ENCODE assay signal across 12 cellular contexts in the genomic region with DNA sequence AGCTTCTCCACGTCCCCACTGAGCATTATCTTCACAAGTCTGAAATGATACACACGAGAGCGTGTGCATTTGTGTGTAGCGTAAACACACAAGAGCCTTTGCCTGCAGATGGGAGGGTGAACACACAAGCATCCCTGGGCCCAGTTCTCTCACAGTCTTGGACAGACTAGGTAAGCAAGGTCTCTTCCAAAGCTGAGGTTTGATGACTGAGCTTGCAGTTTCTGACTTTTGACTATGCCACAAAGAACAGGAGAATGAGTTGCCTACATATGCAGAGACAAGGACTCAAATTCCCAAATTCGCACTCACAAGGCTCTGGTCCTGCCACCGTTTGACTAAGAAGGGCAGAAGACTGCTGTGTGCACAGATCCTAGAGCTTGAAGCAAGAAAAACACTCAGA. TPM values are rescaled to one million over a fixed set of nuclear protein-coding genes. Genes with fewer than 3 reads are reported as not detected.
A peak's percentile ranks its signal among the peaks of the same experiment; 100 is the strongest.
DNase-seq lines count a peak whose midpoint lies in the region; ATAC-seq, FAIRE-seq and TF ChIP-seq lines count a peak whose summit lies in the region.
"Had no signal": no experiment of that assay in that cellular context is flagged by ENCODE, and none has a peak within 500 bp of the region (broad histone marks: within the 10 kb centered on the region; RNA-seq: fewer than 3 reads in every experiment).

No MANE protein-coding gene starts in this region.

- no peak for DNase-seq in activated CD8-positive, alpha-beta memory T cell treated with anti-CD3 and anti-CD28 coated beads, Interleukin-2, amount 10 ng/mL, durations not matched to agents 7 days and 5 days
- DNase-seq in activated CD8-positive, alpha-beta memory T cell treated with anti-CD3 and anti-CD28 coated beads, Interleukin-2, amount 50 U/mL, for 4 hours, result no peak
- DNase-seq in K562 (ENCODE audit: extremely low read depth in 1 of 4, low spot score in 3 of 4), result no peak
- no peak for DNase-seq in stomach
- DNase-seq in NCI-H2081 treated with DMSO at 0.1 percent for 48 hours (lab: John Stamatoyannopoulos, UW), result no peak
- no peak for DNase-seq in islet precursor cell
- DNase-seq: GOT3, NCI-H2029 treated with DMSO at 0.1 percent for 48 hours, SJCRH30, transverse colon had no signal

- BruUV-seq in K562 (replicated peaks; lab: Mats Ljungman, UMichigan), result no TSS peak

- peaks cover 53% of the 10 kb centered on the region for H3K36me3 Mint-ChIP-seq in activated CD8-positive, alpha-beta memory T cell treated with anti-CD3 and anti-CD28 coated beads, Interleukin-2, amount 10 ng/mL, durations not matched to agents 7 days and 5 days

- peaks cover 7% of the 10 kb centered on the region; the same call in 2 of the 3 replicates for H3K79me2 ChIP-seq in K562 (ENCODE audit: control insufficient read depth, insufficient read depth, low read length)

- CTCF ChIA-PET in activated CD8-positive, alpha-beta memory T cell treated with anti-CD3 and anti-CD28 coated beads, Interleukin-2, amount 10 ng/mL, durations not matched to agents 7 days and 5 days (lab: Charles Lee), result interaction anchor here (0.7 to 8.0 kb wide), 22 partner anchors 8 to 158 kb away, joined by 3 to 106 read pairs (median 6); no protein-coding TSS in a partner anchor
- CTCF ChIA-PET in K562 (lab: Yijun Ruan, JAX; ENCODE audit: low intra/inter-chr PET ratio), result interaction anchor here (0.7 kb wide), 1 partner anchor 1528 kb away, joined by 3 read pairs; no protein-coding TSS in a partner anchor

- H3K9me3 ChIP-seq in K562 (replicated peaks; ENCODE audit: control insufficient read depth, insufficient read depth, low read depth, low read length) (no peaks in the 10 kb centered on the region), stomach (no peaks in the 10 kb centered on the region)
- H3K9me3 ChIP-seq: SJCRH30, transverse colon had no signal

- POLR2A ChIA-PET in K562 (lab: Yijun Ruan, JAX), result interaction anchor here (1.0 to 3.2 kb wide), 3 partner anchors 13 to 29 kb away, joined by 3 to 14 read pairs (median 5); no protein-coding TSS in a partner anchor

- peak; percentile 29 for ATAC-seq in activated CD8-positive, alpha-beta memory T cell treated with anti-CD3 and anti-CD28 coated beads, Interleukin-2, amount 10 ng/mL, durations not matched to agents 7 days and 5 days
- ATAC-seq in HG02885 (IDR thresholded peaks at IDR 0.05; ENCODE audit: poor library complexity, unreplicated experiment) (peak; percentile 10), K562 (no peak), HG03520 (IDR thresholded peaks at IDR 0.05; ENCODE audit: unreplicated experiment) (no peak)

- no peak for TF ChIP-seq EP300 in K562 (IDR thresholded peaks at IDR 0.05; ENCODE audit: low read length)
- TF ChIP-seq EP300 in stomach (IDR thresholded peaks at IDR 0.05), result no peak

- H3K4me1 Mint-ChIP-seq in activated CD8-positive, alpha-beta memory T cell treated with anti-CD3 and anti-CD28 coated beads, Interleukin-2, amount 10 ng/mL, durations not matched to agents 7 days and 5 days, result peaks cover 88% of the 10 kb centered on the region

- no peak overlapping the region for H3K4me3 Mint-ChIP-seq in activated CD8-positive, alpha-beta memory T cell treated with anti-CD3 and anti-CD28 coated beads, Interleukin-2, amount 10 ng/mL, durations not matched to agents 7 days and 5 days

- 84% methylated on average over 6 of the region's 6 CpGs for WGBS in K562 (ENCODE audit: insufficient coverage, low coverage, missing lambda C conversion rate)
- WGBS in stomach, 5 donors, result 82 to 88% (median 85%) methylated on average over 6 of the region's 6 CpGs

- peak overlapping the region; percentile 33; the same call in 1 of the 3 replicates for H3K27ac ChIP-seq in K562 (ENCODE audit: extremely low read depth, low read depth, low read length)
- peak overlapping the region in 3 of 5 donors; percentile 9 to 78 (median 52) for H3K27ac ChIP-seq in stomach
- H3K27ac ChIP-seq: SJCRH30 had no signal

- TF ChIP-seq CTCF in K562 (IDR thresholded peaks at IDR 0.05 in 2 of 3, conservative IDR thresholded peaks at IDR 0.05 in 1 of 3; ENCODE audit: insufficient read depth in 2 of 3, low read depth in 1 of 3, low read length in 3 of 3) (no peak), stomach (IDR thresholded peaks at IDR 0.05) (no peak)

- H3K9ac ChIP-seq in K562 (ENCODE audit: insufficient read depth in 1 of 2, low read depth in 2 of 2, low read length in 2 of 2), result peak overlapping the region in 1 of 2 experiments; percentile 59; a peak in 2 of 4 replicates

- no peak overlapping the region for H3K4me3 ChIP-seq in K562
- H3K4me3 ChIP-seq in stomach, result no peak overlapping the region
- H3K4me3 ChIP-seq: SJCRH30, transverse colon had no signal

- no peaks in the 10 kb centered on the region for H3K9me3 Mint-ChIP-seq in activated CD8-positive, alpha-beta memory T cell treated with anti-CD3 and anti-CD28 coated beads, Interleukin-2, amount 10 ng/mL, durations not matched to agents 7 days and 5 days (ENCODE audit: low read depth)

- H4K20me1 ChIP-seq in K562 (replicated peaks; ENCODE audit: control insufficient read depth, insufficient read depth, low read length), result no peaks in the 10 kb centered on the region

- no peaks in the 10 kb centered on the region for H3K27me3 ChIP-seq in K562 (ENCODE audit: control insufficient read depth in 2 of 2, insufficient read depth in 2 of 2, low read length in 2 of 2)
- no peaks in the 10 kb centered on the region for H3K27me3 ChIP-seq in stomach
- H3K27me3 ChIP-seq: SJCRH30, transverse colon had no signal

- no peak overlapping the region for H2AFZ ChIP-seq in K562 (ENCODE audit: low read depth, low read length)

- H3K9me1 ChIP-seq in K562 (ENCODE audit: control insufficient read depth, insufficient read depth, low read length), result no peaks in the 10 kb centered on the region

- FAIRE-seq in K562 (lab: Jason Lieb, UNC), result no peak

- H3K27me3 Mint-ChIP-seq in activated CD8-positive, alpha-beta memory T cell treated with anti-CD3 and anti-CD28 coated beads, Interleukin-2, amount 10 ng/mL, durations not matched to agents 7 days and 5 days, result no peaks in the 10 kb centered on the region

- intact Hi-C loops in K562 (cut with micrococcal nuclease) (no loop called here), stomach (cut with DNase I; ENCODE audit: low total_unique reads) (no loop called here)

- no peak overlapping the region for H3K4me2 ChIP-seq in K562 (ENCODE audit: insufficient read depth, low read length)

- H3K36me3 ChIP-seq in K562 (ENCODE audit: control insufficient read depth, insufficient read depth, low read length) (peaks cover 30% of the 10 kb centered on the region; the same call in 2 of the 3 replicates), stomach (peaks cover 0 to 38% (median 24%) of the 10 kb centered on the region in 4 donors)
- H3K36me3 ChIP-seq: SJCRH30, transverse colon had no signal

- in situ Hi-C loops in K562 (cut with MboI), result no loop called here

- peak overlapping the region; percentile 94 for H3K27ac Mint-ChIP-seq in activated CD8-positive, alpha-beta memory T cell treated with anti-CD3 and anti-CD28 coated beads, Interleukin-2, amount 10 ng/mL, durations not matched to agents 7 days and 5 days

- H3K4me1 ChIP-seq in K562 (replicated peaks in 1 of 2; ENCODE audit: control insufficient read depth in 2 of 2, insufficient read depth in 2 of 2, low read length in 2 of 2) (peaks cover 41 to 47% of the 10 kb centered on the region in 2 experiments), stomach (peaks cover 21 to 57% (median 44%) of the 10 kb centered on the region in 4 donors)

- TF ChIP-seq POLR2A in K562 (conservative IDR thresholded peaks at IDR 0.05), result no peak
- no peak for TF ChIP-seq POLR2A in stomach (IDR thresholded peaks at IDR 0.05)

- TF ChIP-seq RAD21 in K562 (CRISPR knock-in tag; conservative IDR thresholded peaks at IDR 0.05 in 1 of 2, IDR thresholded peaks at IDR 0.05 in 1 of 2), result no peak

TF ChIP-seq in K562, 482 proteins besides CTCF, POLR2A, EP300 and RAD21 (continues in another document):
- TF ChIP-seq, protein P1, sequence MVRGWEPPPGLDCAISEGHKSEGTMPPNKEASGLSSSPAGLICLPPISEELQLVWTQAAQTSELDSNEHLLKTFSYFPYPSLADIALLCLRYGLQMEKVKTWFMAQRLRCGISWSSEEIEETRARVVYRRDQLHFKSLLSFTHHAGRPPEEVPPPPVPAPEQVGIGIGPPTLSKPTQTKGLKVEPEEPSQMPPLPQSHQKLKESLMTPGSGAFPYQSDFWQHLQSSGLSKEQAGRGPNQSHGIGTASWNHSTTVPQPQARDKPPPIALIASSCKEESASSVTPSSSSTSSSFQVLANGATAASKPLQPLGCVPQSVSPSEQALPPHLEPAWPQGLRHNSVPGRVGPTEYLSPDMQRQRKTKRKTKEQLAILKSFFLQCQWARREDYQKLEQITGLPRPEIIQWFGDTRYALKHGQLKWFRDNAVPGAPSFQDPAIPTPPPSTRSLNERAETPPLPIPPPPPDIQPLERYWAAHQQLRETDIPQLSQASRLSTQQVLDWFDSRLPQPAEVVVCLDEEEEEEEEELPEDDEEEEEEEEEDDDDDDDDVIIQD (CRISPR knock-in tag; IDR thresholded peaks at IDR 0.05), result no peak
- TF ChIP-seq ZNF354B (CRISPR knock-in tag; IDR thresholded peaks at IDR 0.05) (no peak), ZFP36 (IDR thresholded peaks at IDR 0.05; ENCODE audit: low read depth, low read length, partially characterized antibody) (no peak), ZNF445 (CRISPR knock-in tag; IDR thresholded peaks at IDR 0.05; ENCODE audit: low read depth) (no peak), WHSC1 (IDR thresholded peaks at IDR 0.05; ENCODE audit: low read length) (no peak)

RNA-seq across cellular contexts. Expression of a gene that starts 55.8 kb away (rescaled TPM):
- 10 to 100 TPM; 33.5 to 45.5 TPM for total RNA-seq in activated CD8-positive, alpha-beta memory T cell treated with anti-CD3 and anti-CD28 coated beads, Interleukin-2, amount 10 ng/mL, durations not matched to agents 7 days and 5 days
- 11.6 and 20.0 TPM in 2 replicates for total RNA-seq in K562 (2011; cell fraction: chromatin; rRNA removed; ENCODE audit: low replicate concordance)
- 13.0 and 13.7 TPM in 2 replicates for total RNA-seq in K562 (2011; cell fraction: nucleolus; rRNA removed)
- 8.9 and 12.2 TPM in 2 replicates for total RNA-seq in K562 (2011; cell fraction: nucleoplasm; rRNA removed)
- 11.9 and 17.2 TPM in 2 replicates for total RNA-seq in K562 (2014; rRNA removed)
- 4.2 and 5.0 TPM in 2 replicates for total RNA-seq in K562 (2014; rRNA removed; fragmentation: Illumina TruSeq; extraction: Trizol)
- total RNA-seq in K562 (2015; rRNA removed; fragmentation: Illumina TruSeq; extraction: Trizol), result 10.6 and 10.8 TPM in 2 replicates
- 16.5 and 17.0 TPM in 2 replicates for total RNA-seq in K562 (2021)
- 3.9 and 4.5 TPM in 2 replicates for polyA plus RNA-seq in K562 (2011; rRNA removed)
- polyA plus RNA-seq in K562 (2011; cell fraction: cytosol; rRNA removed), result 5.1 and 9.0 TPM in 2 replicates
- 5.9 and 8.3 TPM in 2 replicates for polyA plus RNA-seq in K562 (2011; cell fraction: nucleus; rRNA removed)
- 7.8 and 8.4 TPM in 2 replicates for polyA plus RNA-seq in K562 (2012)
- 5.0 and 7.5 TPM in 2 replicates for polyA plus RNA-seq in K562 (2014; fragmentation: Illumina TruSeq; extraction: Trizol)
- polyA plus RNA-seq in K562 (2014; fragmentation: Nextera tagmentation; extraction: Ambion mirVana), result under 1 TPM; 0.03 to 0.08 TPM
- 6.5 and 6.6 TPM in 2 replicates for polyA plus RNA-seq in K562 (2014; rRNA removed)
- polyA minus RNA-seq in K562 (2011; rRNA and poly(A)+ RNA removed), result 6.9 and 7.9 TPM in 2 replicates
- 10.2 and 11.9 TPM in 2 replicates for polyA minus RNA-seq in K562 (2011; cell fraction: cytosol; rRNA and poly(A)+ RNA removed)
- 5.5 and 9.6 TPM in 2 replicates for polyA minus RNA-seq in K562 (2011; cell fraction: nucleus; rRNA and poly(A)+ RNA removed)
- total RNA-seq in stomach, result 10 to 100 TPM in 4 of 5 donors, 1 to 10 TPM in 1; 9.4 to 46.9 (median 19.3) TPM
- polyA plus RNA-seq in stomach, result 1 to 10 TPM; 5.7 to 9.3 (median 8.2) TPM

Comparison
In these comparisons a context has a peak if more than half of its experiments do, and no peak if none do; other contexts are left out.
1. ATAC-seq: peak in activated CD8-positive, alpha-beta memory T cell treated with anti-CD3 and anti-CD28 coated beads, Interleukin-2, amount 10 ng/mL, durations not matched to agents 7 days and 5 days (single experiment) and HG02885 (single experiment); none in K562 (single experiment) and HG03520 (single experiment).